In genomic region chr7:100132697-100133137, GRCh38 we compare ENCODE assay signal across 8 cellular contexts. TPM values are rescaled to one million over a fixed set of nuclear protein-coding genes. Genes with fewer than 3 reads are reported as not detected.
A peak's percentile ranks its signal among the peaks of the same experiment; 100 is the strongest.
DNase-seq lines count a peak whose midpoint lies in the region; ATAC-seq and TF ChIP-seq lines count a peak whose summit lies in the region.

No MANE protein-coding gene starts in this region.

- DNase-seq in CD14-positive monocyte (ENCODE audit: low spot score) = peak; percentile 65
- peak; percentile 70 for DNase-seq in M059J (ENCODE audit: low read depth)
- DNase-seq in SJCRH30 = peak; percentile 77 to 88
- DNase-seq in cardiac muscle cell (ENCODE audit: low read depth in 1 of 2, low spot score in 1 of 2) = peak; percentile 78 to 79
- peak; percentile 69 for DNase-seq in retina
- DNase-seq in lower leg skin (ENCODE audit: low spot score in 2 of 2) = no peak

- H3K4me1 Mint-ChIP-seq in CD14-positive monocyte = peaks cover 16% of the 10 kb centered on the region
- H3K4me1 Mint-ChIP-seq in activated naive CD4-positive, alpha-beta T cell treated with anti-CD3 and anti-CD28 coated beads, Interleukin-2, amount 50 U/mL, for 24 hours = peaks cover 23% of the 10 kb centered on the region

- intact Hi-C loops in CD14-positive monocyte (cut with micrococcal nuclease) = loop anchor here (2.0 to 5.0 kb wide), 2 partner anchors 84 to 85 kb away; partner anchors contain the start of gene PVRIG (in 1 of the 2)
- intact Hi-C loops in lower leg skin (cut with DNase I; ENCODE audit: low total_unique reads) = loop anchor here (10.0 kb wide), 1 partner anchor 72 kb away; no protein-coding TSS in a partner anchor

- no peaks in the 10 kb centered on the region for H3K36me3 Mint-ChIP-seq in CD14-positive monocyte
- peaks cover 1% of the 10 kb centered on the region for H3K36me3 Mint-ChIP-seq in activated naive CD4-positive, alpha-beta T cell treated with anti-CD3 and anti-CD28 coated beads, Interleukin-2, amount 50 U/mL, for 24 hours

- peaks cover 19% of the 10 kb centered on the region in 3 donors for H3K27me3 Mint-ChIP-seq in CD14-positive monocyte (ENCODE audit: low read depth in 3 of 3)
- no peaks in the 10 kb centered on the region for H3K27me3 Mint-ChIP-seq in activated naive CD4-positive, alpha-beta T cell treated with anti-CD3 and anti-CD28 coated beads, Interleukin-2, amount 50 U/mL, for 24 hours

- ATAC-seq in GM19351 (IDR thresholded peaks at IDR 0.05; ENCODE audit: unreplicated experiment) = peak; percentile 69

- H3K36me3 ChIP-seq in SJCRH30 (no peaks in the 10 kb centered on the region), cardiac muscle cell (no peaks in the 10 kb centered on the region)

- no peaks in the 10 kb centered on the region for H3K9me3 ChIP-seq in SJCRH30 (replicated peaks)
- no peaks in the 10 kb centered on the region for H3K9me3 ChIP-seq in cardiac muscle cell (ENCODE audit: low read depth)

- peaks cover 0 to 3% (median 0%) of the 10 kb centered on the region in 7 donors for H3K9me3 Mint-ChIP-seq in CD14-positive monocyte
- H3K9me3 Mint-ChIP-seq in activated naive CD4-positive, alpha-beta T cell treated with anti-CD3 and anti-CD28 coated beads, Interleukin-2, amount 50 U/mL, for 24 hours = no peaks in the 10 kb centered on the region

- WGBS in lower leg skin, 2 donors = 23 to 26% methylated on average over 3 of the region's 3 CpGs

- H3K27ac Mint-ChIP-seq in CD14-positive monocyte = no peak overlapping the region
- peak overlapping the region; percentile 10 for H3K27ac Mint-ChIP-seq in activated naive CD4-positive, alpha-beta T cell treated with anti-CD3 and anti-CD28 coated beads, Interleukin-2, amount 50 U/mL, for 24 hours

- TF ChIP-seq POLR2A in lower leg skin (IDR thresholded peaks at IDR 0.05) = no peak

- H3K27ac ChIP-seq in SJCRH30 (no peak overlapping the region), cardiac muscle cell (no peak overlapping the region)

- no peaks in the 10 kb centered on the region for H3K4me1 ChIP-seq in SJCRH30
- H3K4me1 ChIP-seq in cardiac muscle cell (ENCODE audit: low read depth) = no peaks in the 10 kb centered on the region

- TF ChIP-seq CTCF in CD14-positive monocyte (IDR thresholded peaks at IDR 0.05) = peak; percentile 95
- TF ChIP-seq CTCF in cardiac muscle cell (IDR thresholded peaks at IDR 0.05; ENCODE audit: low read depth, low read length) = peak; percentile 96
- TF ChIP-seq CTCF in lower leg skin (IDR thresholded peaks at IDR 0.05) = peak in 1 of 3 donors; percentile 83

- no peak overlapping the region for H3K4me3 ChIP-seq in SJCRH30
- no peak overlapping the region for H3K4me3 ChIP-seq in cardiac muscle cell
- H3K4me3 ChIP-seq in lower leg skin (ENCODE audit: low read depth, poor library complexity, severe bottlenecking) = no peak overlapping the region

- peaks cover 6% of the 10 kb centered on the region; the same call in 1 of the 2 replicates for H3K27me3 ChIP-seq in SJCRH30
- H3K27me3 ChIP-seq in cardiac muscle cell = no peaks in the 10 kb centered on the region

- no peak overlapping the region for H3K4me3 Mint-ChIP-seq in CD14-positive monocyte
- H3K4me3 Mint-ChIP-seq in activated naive CD4-positive, alpha-beta T cell treated with anti-CD3 and anti-CD28 coated beads, Interleukin-2, amount 50 U/mL, for 24 hours = no peak overlapping the region

RNA-seq across cellular contexts. Expression of gene MBLAC1, which starts 6.0 kb away (rescaled TPM):
- polyA plus RNA-seq in CD14-positive monocyte (under 1 TPM; 0.59 to 0.81 TPM), cardiac muscle cell (4.3 and 5.1 TPM in 2 replicates)
- total RNA-seq in M059J (2014; rRNA removed; shearing (Covaris generic)) = 4.6 and 4.8 TPM in 2 replicates
- total RNA-seq in SJCRH30 (2014; rRNA removed; shearing (Covaris generic)) = 1.4 and 1.6 TPM in 2 replicates
- total RNA-seq in cardiac muscle cell (3.7 and 4.2 TPM in 2 replicates), lower leg skin (1 to 10 TPM; 1.6 to 8.7 (median 6.0) TPM)

RNA-seq across cellular contexts. Expression of gene CNPY4, which starts 13.3 kb away (rescaled TPM):
- polyA plus RNA-seq in CD14-positive monocyte (1 to 10 TPM; 6.2 TPM), cardiac muscle cell (18.4 and 18.9 TPM in 2 replicates)
- total RNA-seq in M059J (2014; rRNA removed; shearing (Covaris generic)) = 24.1 and 33.6 TPM in 2 replicates
- 13.2 and 13.7 TPM in 2 replicates for total RNA-seq in SJCRH30 (2014; rRNA removed; shearing (Covaris generic))
- total RNA-seq in cardiac muscle cell (13.8 and 16.8 TPM in 2 replicates), lower leg skin (1 to 10 TPM; 3.8 to 8.4 (median 6.5) TPM)

RNA-seq across cellular contexts. Expression of gene TAF6, which starts 13.6 kb away (rescaled TPM):
- polyA plus RNA-seq in CD14-positive monocyte (10 to 100 TPM in 1 of 2 donors, 1 to 10 TPM in 1; 9.6 to 11.0 TPM), cardiac muscle cell (99.4 and 112 TPM in 2 replicates)
- 60.7 and 93.2 TPM in 2 replicates for total RNA-seq in M059J (2014; rRNA removed; shearing (Covaris generic))
- 42.2 and 47.8 TPM in 2 replicates for total RNA-seq in SJCRH30 (2014; rRNA removed; shearing (Covaris generic))
- total RNA-seq in cardiac muscle cell (104 and 163 TPM in 2 replicates), lower leg skin (10 to 100 TPM; 37.1 to 74.3 (median 42.1) TPM)

RNA-seq across cellular contexts. Expression of gene LAMTOR4, which starts 16.0 kb away (rescaled TPM):
- polyA plus RNA-seq in CD14-positive monocyte (100 to 1,000 TPM; 621 to 754 TPM), cardiac muscle cell (258 and 280 TPM in 2 replicates)
- total RNA-seq in M059J (2014; rRNA removed; shearing (Covaris generic)) = 145 and 157 TPM in 2 replicates
- total RNA-seq in SJCRH30 (2014; rRNA removed; shearing (Covaris generic)) = 65.4 and 84.6 TPM in 2 replicates
- total RNA-seq in cardiac muscle cell (193 and 199 TPM in 2 replicates), lower leg skin (100 to 1,000 TPM; 601 to 803 (median 717) TPM)

RNA-seq across cellular contexts. Expression of gene TRAPPC14, which starts 25.8 kb away (rescaled TPM):
- polyA plus RNA-seq in CD14-positive monocyte = 1 to 10 TPM; 1.0 to 1.6 TPM
- total RNA-seq in M059J (2014; rRNA removed; shearing (Covaris generic)) = 6.4 and 10.5 TPM in 2 replicates
- 9.6 and 15.4 TPM in 2 replicates for total RNA-seq in SJCRH30 (2014; rRNA removed; shearing (Covaris generic))
- total RNA-seq in cardiac muscle cell = 14.2 and 22.7 TPM in 2 replicates
- 10.4 and 25.0 TPM in 2 replicates for polyA plus RNA-seq in cardiac muscle cell
- 10 to 100 TPM; 20.8 to 46.5 (median 25.2) TPM for total RNA-seq in lower leg skin

Comparison
In these comparisons a context has a peak if more than half of its experiments do, and no peak if none do; other contexts are left out.
1. DNase-seq: peak in CD14-positive monocyte (single experiment), M059J (single experiment), SJCRH30 (2 of 2), cardiac muscle cell (2 of 2) and retina (single experiment); none in lower leg skin (0 of 2).